ENCODE assay signal across 8 cellular contexts in genomic region chr16:85613609-85614337, GRCh38. TPM values are rescaled to one million over a fixed set of nuclear protein-coding genes. Genes with fewer than 3 reads are reported as not detected.
A peak's percentile ranks its signal among the peaks of the same experiment; 100 is the strongest.
DNase-seq lines count a peak whose midpoint lies in the region; ATAC-seq and TF ChIP-seq lines count a peak whose summit lies in the region.

No MANE protein-coding gene starts in this region.

- no peak for TF ChIP-seq CTCF in DOHH2 (IDR thresholded peaks at IDR 0.05; ENCODE audit: low read depth, low read length, poor library complexity, severe bottlenecking)
- TF ChIP-seq CTCF in endodermal cell (conservative IDR thresholded peaks at IDR 0.05), result no peak

- peaks cover 45% of the 10 kb centered on the region for H3K79me2 ChIP-seq in DOHH2 (ENCODE audit: control insufficient read depth, low read length)

- H4K20me1 ChIP-seq in DOHH2 (ENCODE audit: control insufficient read depth, insufficient read depth, low read depth, low read length), result peaks cover 34% of the 10 kb centered on the region

- H3K36me3 ChIP-seq in DOHH2 (ENCODE audit: control insufficient read depth, low read length) (peaks cover 16% of the 10 kb centered on the region), endodermal cell (ENCODE audit: control insufficient read depth, insufficient read depth, low read length) (peaks cover 15% of the 10 kb centered on the region), mucosa of stomach (ENCODE audit: control insufficient read depth, insufficient read depth, low read length) (no peaks in the 10 kb centered on the region)

- peaks cover 18% of the 10 kb centered on the region for H3K36me3 Mint-ChIP-seq in endodermal cell (ENCODE audit: low read depth)

- H3K4me1 Mint-ChIP-seq in endodermal cell, result peaks cover 45% of the 10 kb centered on the region

- H3K9ac ChIP-seq in endodermal cell (ENCODE audit: extremely low read depth, low read length, poor library complexity, severe bottlenecking) (peak overlapping the region; percentile 57), mucosa of stomach (ENCODE audit: low read length) (peak overlapping the region; percentile 76)

- peaks cover under 1% of the 10 kb centered on the region for H3K27me3 Mint-ChIP-seq in endodermal cell (ENCODE audit: insufficient read depth)

- H3K4me3 ChIP-seq in DOHH2 (ENCODE audit: low read length) (peak overlapping the region; percentile 80), endodermal cell (ENCODE audit: low read length) (peak overlapping the region; percentile 86), mucosa of stomach (ENCODE audit: low read length) (no peak overlapping the region)

- peak overlapping the region; percentile 83 for H3K27ac ChIP-seq in DOHH2 (ENCODE audit: low read depth, low read length)
- H3K27ac ChIP-seq in endodermal cell (ENCODE audit: low read depth, low read length), result no peak overlapping the region

- H3K9me3 ChIP-seq in DOHH2 (ENCODE audit: control insufficient read depth, insufficient read depth, low read length) (no peaks in the 10 kb centered on the region), endodermal cell (ENCODE audit: control insufficient read depth, low read length) (no peaks in the 10 kb centered on the region), mucosa of stomach (ENCODE audit: control insufficient read depth, low read length) (no peaks in the 10 kb centered on the region)

- no peaks in the 10 kb centered on the region for H3K9me2 ChIP-seq in DOHH2 (replicated peaks; ENCODE audit: control insufficient read depth, low read length)

- H3K27ac Mint-ChIP-seq in endodermal cell, result no peak overlapping the region

- no peaks in the 10 kb centered on the region; the same call in 1 of the 2 replicates for H3K27me3 ChIP-seq in DOHH2 (ENCODE audit: control insufficient read depth, low read length)
- no peaks in the 10 kb centered on the region for H3K27me3 ChIP-seq in endodermal cell (ENCODE audit: control insufficient read depth, insufficient read depth, low read length, poor library complexity, severe bottlenecking)
- H3K27me3 ChIP-seq in mucosa of stomach (ENCODE audit: control insufficient read depth, insufficient read depth, low read length), result no peaks in the 10 kb centered on the region

- H3K4me1 ChIP-seq in DOHH2 (ENCODE audit: control insufficient read depth, low read length) (peaks cover 57% of the 10 kb centered on the region), endodermal cell (ENCODE audit: control insufficient read depth, insufficient read depth, low read length) (peaks cover 16% of the 10 kb centered on the region), mucosa of stomach (ENCODE audit: control insufficient read depth, insufficient read depth, low read length) (peaks cover 58% of the 10 kb centered on the region)

- DNase-seq in KG1 (lab: John Stamatoyannopoulos, UW) (peak; percentile 56), SKM-1 treated with dmso at 0.1 percent for 144 hours (lab: John Stamatoyannopoulos, UW; ENCODE audit: unreplicated experiment) (peak; percentile 19), endodermal cell (peak; percentile 90)

- H3K4me3 Mint-ChIP-seq in endodermal cell, result peak overlapping the region; percentile 71

- ATAC-seq in HG03460 (IDR thresholded peaks at IDR 0.05; ENCODE audit: unreplicated experiment), result no peak
- ATAC-seq in GM21737 (IDR thresholded peaks at IDR 0.05; ENCODE audit: unreplicated experiment), result no peak
- ATAC-seq in GM19328 (IDR thresholded peaks at IDR 0.05; ENCODE audit: unreplicated experiment), result no peak

- no peaks in the 10 kb centered on the region for H3K9me3 Mint-ChIP-seq in endodermal cell

- 0% methylated on average over 44 of the region's 67 CpGs; no CpG with 5 or more reads in 1 of the 2 experiments for WGBS in endodermal cell (ENCODE audit: insufficient coverage in 1 of 2, insufficient read length in 1 of 2), 2 experiments

- H3F3A ChIP-seq in DOHH2 (ENCODE audit: control insufficient read depth, insufficient read depth), result peaks cover 10% of the 10 kb centered on the region

- H3K4me2 ChIP-seq in DOHH2 (ENCODE audit: low read length), result peak overlapping the region; percentile 86

RNA-seq across cellular contexts. Expression of gene GSE1, which starts 0.7 kb away (rescaled TPM):
- total RNA-seq in endodermal cell, result 100 to 1,000 TPM; 108 to 128 TPM
- polyA plus RNA-seq in endodermal cell (2013, experiment 1 of 2), result 55.0 TPM
- polyA plus RNA-seq in endodermal cell (2013, experiment 2 of 2), result 54.2 TPM

Comparison
In these comparisons a context has a peak if more than half of its experiments do, and no peak if none do; other contexts are left out.
1. DNase-seq: peak in every context shown above with its lines; median percentile 90 in endodermal cell; 56 in KG1; 19 in SKM-1 treated with dmso at 0.1 percent for 144 hours.